ENCODE assay signal across 8 cellular contexts in genomic region chr6:53543341-53544010, GRCh38. TPM values are rescaled to one million over a fixed set of nuclear protein-coding genes. Genes with fewer than 3 reads are reported as not detected.
DNase-seq lines count a peak whose midpoint lies in the region; ATAC-seq and TF ChIP-seq lines count a peak whose summit lies in the region.

No MANE protein-coding gene starts in this region.

- no peak overlapping the region for H2BK15ac ChIP-seq in mesendoderm (replicated peaks; ENCODE audit: low read depth)

- intact Hi-C loops in A673 (cut with micrococcal nuclease; ENCODE audit: unreplicated experiment) (loop anchor here (2.0 to 10.0 kb wide), 2 partner anchors 107 to 251 kb away; partner anchors contain the start of gene LRRC1), body of pancreas (cut with DNase I) (no loop called here)

- DNase-seq in A673 (ENCODE audit: low spot score) (no peak), body of pancreas (peak in 2 of 4 donors; percentile 20 to 40), mesendoderm (peak; percentile 26), NCI-H1694 treated with DMSO at 0.1 percent for 48 hours (lab: John Stamatoyannopoulos, UW) (no peak), NCI-H187 (lab: John Stamatoyannopoulos, UW) (no peak)

- H3K79me2 ChIP-seq in mesendoderm (ENCODE audit: control insufficient read depth, insufficient read depth, low read length) = peaks cover 30% of the 10 kb centered on the region

- no peak overlapping the region for H4K8ac ChIP-seq in mesendoderm (ENCODE audit: low read depth, low read length)

- peak overlapping the region; percentile 22 for H3K4me2 ChIP-seq in mesendoderm (ENCODE audit: low read length)

- peak overlapping the region; percentile 97 for H3K56ac ChIP-seq in mesendoderm (ENCODE audit: low read length)

- H3K27ac ChIP-seq in A673 (ENCODE audit: low read depth, low read length, poor library complexity, severe bottlenecking) = no peak overlapping the region
- no peak overlapping the region for H3K27ac ChIP-seq in HUES64 (ENCODE audit: low read depth, low read length)
- H3K27ac ChIP-seq in body of pancreas = peak overlapping the region in 3 of 4 donors; percentile 95 to 98 (median 98)
- no peak overlapping the region for H3K27ac ChIP-seq in mesendoderm (ENCODE audit: low read depth, low read length)

- TF ChIP-seq CTCF in A673 (conservative IDR thresholded peaks at IDR 0.05; ENCODE audit: low read depth, low read length) (no peak), body of pancreas (IDR thresholded peaks at IDR 0.05) (no peak)

- H2AK5ac ChIP-seq in mesendoderm (ENCODE audit: low read length) = no peak overlapping the region

- no peak overlapping the region for H4K5ac ChIP-seq in mesendoderm (ENCODE audit: low read length)

- peak overlapping the region; percentile 88 for H3K9ac ChIP-seq in HUES64 (ENCODE audit: low read depth, low read length)
- H3K9ac ChIP-seq in mesendoderm (ENCODE audit: low read length) = peak overlapping the region; percentile 89

- no peaks in the 10 kb centered on the region for H3K36me3 ChIP-seq in A673 (ENCODE audit: insufficient read depth, low read length, poor library complexity, severe bottlenecking)
- peaks cover 12% of the 10 kb centered on the region for H3K36me3 ChIP-seq in HUES64 (ENCODE audit: insufficient read depth, low read length)
- no peaks in the 10 kb centered on the region for H3K36me3 ChIP-seq in body of pancreas (replicated peaks in 1 of 2; ENCODE audit: insufficient read depth in 1 of 2, low read depth in 2 of 2)
- H3K36me3 ChIP-seq in mesendoderm (ENCODE audit: control insufficient read depth, insufficient read depth, low read length) = no peaks in the 10 kb centered on the region

- no peaks in the 10 kb centered on the region for H3K9me3 ChIP-seq in A673 (ENCODE audit: low read depth, low read length, poor library complexity, severe bottlenecking)
- H3K9me3 ChIP-seq in HUES64 (ENCODE audit: insufficient read depth, low read depth, low read length) = no peaks in the 10 kb centered on the region
- H3K9me3 ChIP-seq in body of pancreas = no peaks in the 10 kb centered on the region

- no peak overlapping the region for H2BK120ac ChIP-seq in mesendoderm (ENCODE audit: low read depth, low read length)

- H3K27me3 ChIP-seq in A673 (replicated peaks; ENCODE audit: insufficient read depth, low read depth, low read length, poor library complexity) = no peaks in the 10 kb centered on the region
- peaks cover 24% of the 10 kb centered on the region for H3K27me3 ChIP-seq in HUES64 (ENCODE audit: insufficient read depth, low read length)
- H3K27me3 ChIP-seq in body of pancreas = no peaks in the 10 kb centered on the region
- no peaks in the 10 kb centered on the region for H3K27me3 ChIP-seq in mesendoderm (ENCODE audit: insufficient read depth, low read length, poor library complexity)

- peaks cover 10% of the 10 kb centered on the region for H3K79me1 ChIP-seq in mesendoderm (ENCODE audit: low read length)

- H3K18ac ChIP-seq in mesendoderm (ENCODE audit: low read length) = peak overlapping the region; percentile 6

- TSS peak; percentile 39 for BruUV-seq in A673 (replicated peaks; lab: Mats Ljungman, UMichigan)

- peaks cover 10% of the 10 kb centered on the region for H3K4me1 ChIP-seq in A673 (ENCODE audit: insufficient read depth, low read length, poor library complexity, severe bottlenecking)
- H3K4me1 ChIP-seq in HUES64 (ENCODE audit: insufficient read depth, low read length) = peaks cover 29% of the 10 kb centered on the region
- H3K4me1 ChIP-seq in body of pancreas = peaks cover 42% of the 10 kb centered on the region
- peaks cover 14% of the 10 kb centered on the region for H3K4me1 ChIP-seq in mesendoderm (ENCODE audit: control insufficient read depth, low read depth, low read length)

- TF ChIP-seq POLR2A in body of pancreas (IDR thresholded peaks at IDR 0.05) = no peak

- H2BK5ac ChIP-seq in mesendoderm (ENCODE audit: low read length) = no peak overlapping the region

- CTCF ChIA-PET in A673 (lab: Charles Lee) = no interaction called here

- no peak overlapping the region for H3K23ac ChIP-seq in mesendoderm (ENCODE audit: low read length)

- WGBS in HUES64 = 14% methylated on average over 3 of the region's 3 CpGs
- WGBS in body of pancreas, 2 donors = 5% methylated on average over 3 of the region's 3 CpGs
- no CpG with 5 or more reads among the region's 3 CpGs for WGBS in mesendoderm (ENCODE audit: extremely low coverage, insufficient coverage, low lambda C conversion rate)

- POLR2A ChIA-PET in A673 (lab: Charles Lee; ENCODE audit: low non-redundant PET) = no interaction called here

- peak overlapping the region; percentile 74 for H3K4me3 ChIP-seq in A673 (ENCODE audit: low read depth, low read length, poor library complexity, severe bottlenecking)
- peak overlapping the region; percentile 73 for H3K4me3 ChIP-seq in HUES64 (ENCODE audit: low read length)
- H3K4me3 ChIP-seq in body of pancreas = peak overlapping the region; percentile 79 to 80
- peak overlapping the region; percentile 64 for H3K4me3 ChIP-seq in mesendoderm (ENCODE audit: low read length)

- ATAC-seq in body of pancreas = no peak
- no peak for ATAC-seq in HG03139 (IDR thresholded peaks at IDR 0.05; ENCODE audit: unreplicated experiment)
- no peak for ATAC-seq in HG03521 (IDR thresholded peaks at IDR 0.05; ENCODE audit: unreplicated experiment)

- H3K4ac ChIP-seq in mesendoderm (ENCODE audit: low read depth, low read length) = peak overlapping the region; percentile 64

RNA-seq across cellular contexts. Expression of gene GCLC, which starts 1.4 kb away (rescaled TPM):
- total RNA-seq in A673 (2021) = 33.2 and 33.5 TPM in 2 replicates
- polyA plus RNA-seq in HUES64 (2013, experiment 1 of 2) = 28.0 TPM
- 26.2 TPM for polyA plus RNA-seq in HUES64 (2013, experiment 2 of 2)
- total RNA-seq in body of pancreas = 10 to 100 TPM; 27.2 to 30.7 TPM
- 30.6 TPM for polyA plus RNA-seq in mesendoderm (2013, experiment 1 of 2)
- 30.7 TPM for polyA plus RNA-seq in mesendoderm (2013, experiment 2 of 2)

Comparison
In these comparisons a context has a peak if more than half of its experiments do, and no peak if none do; other contexts are left out.
1. H3K27ac ChIP-seq: peak in body of pancreas (3 of 4); none in A673 (single experiment), HUES64 (single experiment) and mesendoderm (single experiment).
2. Peak in every context shown above with its lines, with median percentiles within 50 percentile points of each other: H3K4me3 ChIP-seq.